Comparison of ENCODE assay signal across 1 cellular context in the genomic region with DNA sequence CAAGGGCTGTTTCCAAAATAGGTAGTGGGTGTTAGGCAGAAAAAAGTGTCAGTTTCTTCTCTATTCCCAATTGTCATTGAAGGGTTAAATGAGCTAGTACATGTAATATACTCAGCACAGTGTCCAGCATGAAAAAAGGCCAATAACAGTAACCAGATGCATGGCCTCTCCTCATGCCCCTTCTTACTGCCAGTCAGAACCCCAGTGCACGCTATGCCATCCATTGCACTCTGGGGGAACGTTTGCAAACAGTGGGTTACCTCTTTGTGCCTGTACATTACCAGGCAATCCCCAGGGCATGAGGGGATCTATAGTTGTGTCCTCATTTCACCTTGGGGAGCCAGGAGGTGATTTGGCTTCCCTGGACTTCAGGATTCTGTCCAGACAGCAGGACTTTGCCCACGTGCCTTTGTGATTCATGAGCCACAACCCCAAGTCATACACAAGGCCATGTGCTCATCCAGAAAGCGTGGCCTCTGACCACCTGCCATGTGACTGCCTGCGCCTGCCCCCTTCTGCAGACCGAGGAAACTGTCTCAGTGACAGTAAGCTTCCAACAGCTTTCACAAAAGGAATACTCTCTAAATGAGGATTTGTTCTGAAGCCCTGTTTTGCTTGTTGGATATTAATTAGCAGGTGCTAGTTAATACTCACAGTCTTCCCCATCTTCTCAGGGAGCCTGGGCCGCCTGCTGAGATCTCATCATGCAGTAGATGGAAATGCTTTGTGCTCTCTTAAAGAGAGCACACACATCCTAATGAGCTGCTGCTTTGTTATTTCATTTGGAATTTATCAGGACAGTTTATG.
TF ChIP-seq lines count a peak whose summit lies in the region.

No MANE protein-coding gene starts in this region.

TF ChIP-seq in HepG2, 621 proteins besides CTCF, POLR2A, EP300 and RAD21 (continued from another document and continues in another):
- TF ChIP-seq USF2 (IDR thresholded peaks at IDR 0.05; ENCODE audit: low read depth, low read length) (peak; percentile 88), USF2 (CRISPR knock-in tag; IDR thresholded peaks at IDR 0.05; ENCODE audit: borderline replicate concordance) (peak; percentile 91; the same call in 1 of the 2 replicates), ZNF703 (CRISPR knock-in tag; IDR thresholded peaks at IDR 0.05; ENCODE audit: borderline replicate concordance) (peak; percentile 73; the same call in 1 of the 2 replicates), ZNF816 (CRISPR knock-in tag; IDR thresholded peaks at IDR 0.05; ENCODE audit: borderline replicate concordance) (peak; percentile 78; the same call in 1 of the 2 replicates), MAFF (IDR thresholded peaks at IDR 0.05; ENCODE audit: low read depth, low read length) (peak; percentile 20; the same call in 1 of the 2 replicates), PATZ1 (CRISPR knock-in tag; IDR thresholded peaks at IDR 0.05) (peak; percentile 53; the same call in 1 of the 2 replicates), SPEN (CRISPR knock-in tag; IDR thresholded peaks at IDR 0.05; ENCODE audit: low read depth) (peak; percentile 96), HDAC1 (CRISPR knock-in tag; IDR thresholded peaks at IDR 0.05) (peak; percentile 71; the same call in 1 of the 2 replicates), PLRG1 (conservative IDR thresholded peaks at IDR 0.05) (no peak), ZBTB38 (CRISPR knock-in tag; IDR thresholded peaks at IDR 0.05) (peak; percentile 97), STAT5B (CRISPR knock-in tag; IDR thresholded peaks at IDR 0.05) (0 out of 2 replicates have a peak, but pooled peaks have one; percentile 76), TAF1 (CRISPR knock-in tag; IDR thresholded peaks at IDR 0.05) (no peak), ZNF549 (CRISPR knock-in tag; IDR thresholded peaks at IDR 0.05) (no peak), SAP130 (CRISPR knock-in tag; IDR thresholded peaks at IDR 0.05; ENCODE audit: low read depth) (peak; percentile 97), ZBTB8A (CRISPR knock-in tag; IDR thresholded peaks at IDR 0.05; ENCODE audit: borderline replicate concordance, low read depth) (no peak), ZIK1 (CRISPR knock-in tag; IDR thresholded peaks at IDR 0.05; ENCODE audit: borderline replicate concordance, low read depth) (peak; percentile 98), RARA (CRISPR knock-in tag; IDR thresholded peaks at IDR 0.05) (peak; percentile 94), NFE2 (CRISPR knock-in tag; IDR thresholded peaks at IDR 0.05) (0 out of 2 replicates have a peak, but pooled peaks have one; percentile 39), GMEB2 (CRISPR knock-in tag; IDR thresholded peaks at IDR 0.05; ENCODE audit: low read depth) (no peak), ZNF737 (CRISPR knock-in tag; IDR thresholded peaks at IDR 0.05; ENCODE audit: borderline replicate concordance) (peak; percentile 98), SP2 (CRISPR knock-in tag; IDR thresholded peaks at IDR 0.05) (peak; percentile 37; the same call in 1 of the 2 replicates), ZBTB21 (CRISPR knock-in tag; IDR thresholded peaks at IDR 0.05) (0 out of 2 replicates have a peak, but pooled peaks have one; percentile 62), HMG20B (CRISPR knock-in tag; conservative IDR thresholded peaks at IDR 0.05) (no peak; the same call in 1 of the 2 replicates), ZZZ3 (CRISPR knock-in tag; IDR thresholded peaks at IDR 0.05; ENCODE audit: borderline replicate concordance) (peak; percentile 96), ZBTB7B (CRISPR knock-in tag; IDR thresholded peaks at IDR 0.05) (peak; percentile 64; the same call in 1 of the 2 replicates), ZNF468 (CRISPR knock-in tag; IDR thresholded peaks at IDR 0.05) (peak; percentile 90), ZFYVE20 (CRISPR knock-in tag; IDR thresholded peaks at IDR 0.05; ENCODE audit: borderline replicate concordance, low read depth) (peak; percentile 88), PAWR (CRISPR knock-in tag; IDR thresholded peaks at IDR 0.05; ENCODE audit: borderline replicate concordance) (no peak), ZNF260 (CRISPR knock-in tag; IDR thresholded peaks at IDR 0.05; ENCODE audit: borderline replicate concordance, low read depth) (no peak), SMARCE1 (IDR thresholded peaks at IDR 0.05; ENCODE audit: borderline replicate concordance) (no peak), THRA (CRISPR knock-in tag; IDR thresholded peaks at IDR 0.05; ENCODE audit: borderline replicate concordance) (peak; percentile 99), SMAD1 (CRISPR knock-in tag; IDR thresholded peaks at IDR 0.05; ENCODE audit: borderline replicate concordance, low read depth) (peak; percentile 88; the same call in 1 of the 2 replicates), ZNF263 (CRISPR knock-in tag; IDR thresholded peaks at IDR 0.05) (peak; percentile 85), SALL2 (CRISPR knock-in tag; IDR thresholded peaks at IDR 0.05) (peak; percentile 66; the same call in 1 of the 2 replicates), ZNF660 (CRISPR knock-in tag; IDR thresholded peaks at IDR 0.05; ENCODE audit: borderline replicate concordance, low read depth) (peak; percentile 96; the same call in 1 of the 2 replicates), ZNF878 (CRISPR knock-in tag; IDR thresholded peaks at IDR 0.05) (peak; percentile 100), NCOA1 (CRISPR knock-in tag; IDR thresholded peaks at IDR 0.05) (no peak), ZNF431 (CRISPR knock-in tag; IDR thresholded peaks at IDR 0.05; ENCODE audit: borderline replicate concordance, low read depth) (peak; percentile 100), ZNF451 (CRISPR knock-in tag; IDR thresholded peaks at IDR 0.05) (peak; percentile 98), IRX3 (CRISPR knock-in tag; IDR thresholded peaks at IDR 0.05; ENCODE audit: borderline replicate concordance, low read depth) (peak; percentile 70; the same call in 1 of the 2 replicates), CEBPG (CRISPR knock-in tag; IDR thresholded peaks at IDR 0.05) (peak; percentile 67; the same call in 1 of the 2 replicates), PAX8 (CRISPR knock-in tag; IDR thresholded peaks at IDR 0.05; ENCODE audit: borderline replicate concordance) (peak; percentile 60; the same call in 1 of the 2 replicates), ZNF296 (CRISPR knock-in tag; conservative IDR thresholded peaks at IDR 0.05) (peak; percentile 87), ZNF709 (CRISPR knock-in tag; IDR thresholded peaks at IDR 0.05) (peak; percentile 99)
- TF ChIP-seq, protein P1, sequence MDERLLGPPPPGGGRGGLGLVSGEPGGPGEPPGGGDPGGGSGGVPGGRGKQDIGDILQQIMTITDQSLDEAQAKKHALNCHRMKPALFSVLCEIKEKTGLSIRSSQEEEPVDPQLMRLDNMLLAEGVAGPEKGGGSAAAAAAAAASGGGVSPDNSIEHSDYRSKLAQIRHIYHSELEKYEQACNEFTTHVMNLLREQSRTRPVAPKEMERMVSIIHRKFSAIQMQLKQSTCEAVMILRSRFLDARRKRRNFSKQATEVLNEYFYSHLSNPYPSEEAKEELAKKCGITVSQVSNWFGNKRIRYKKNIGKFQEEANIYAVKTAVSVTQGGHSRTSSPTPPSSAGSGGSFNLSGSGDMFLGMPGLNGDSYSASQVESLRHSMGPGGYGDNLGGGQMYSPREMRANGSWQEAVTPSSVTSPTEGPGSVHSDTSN (CRISPR knock-in tag; IDR thresholded peaks at IDR 0.05): 0 out of 2 replicates have a peak, but pooled peaks have one; percentile 9
- TF ChIP-seq, protein P2, sequence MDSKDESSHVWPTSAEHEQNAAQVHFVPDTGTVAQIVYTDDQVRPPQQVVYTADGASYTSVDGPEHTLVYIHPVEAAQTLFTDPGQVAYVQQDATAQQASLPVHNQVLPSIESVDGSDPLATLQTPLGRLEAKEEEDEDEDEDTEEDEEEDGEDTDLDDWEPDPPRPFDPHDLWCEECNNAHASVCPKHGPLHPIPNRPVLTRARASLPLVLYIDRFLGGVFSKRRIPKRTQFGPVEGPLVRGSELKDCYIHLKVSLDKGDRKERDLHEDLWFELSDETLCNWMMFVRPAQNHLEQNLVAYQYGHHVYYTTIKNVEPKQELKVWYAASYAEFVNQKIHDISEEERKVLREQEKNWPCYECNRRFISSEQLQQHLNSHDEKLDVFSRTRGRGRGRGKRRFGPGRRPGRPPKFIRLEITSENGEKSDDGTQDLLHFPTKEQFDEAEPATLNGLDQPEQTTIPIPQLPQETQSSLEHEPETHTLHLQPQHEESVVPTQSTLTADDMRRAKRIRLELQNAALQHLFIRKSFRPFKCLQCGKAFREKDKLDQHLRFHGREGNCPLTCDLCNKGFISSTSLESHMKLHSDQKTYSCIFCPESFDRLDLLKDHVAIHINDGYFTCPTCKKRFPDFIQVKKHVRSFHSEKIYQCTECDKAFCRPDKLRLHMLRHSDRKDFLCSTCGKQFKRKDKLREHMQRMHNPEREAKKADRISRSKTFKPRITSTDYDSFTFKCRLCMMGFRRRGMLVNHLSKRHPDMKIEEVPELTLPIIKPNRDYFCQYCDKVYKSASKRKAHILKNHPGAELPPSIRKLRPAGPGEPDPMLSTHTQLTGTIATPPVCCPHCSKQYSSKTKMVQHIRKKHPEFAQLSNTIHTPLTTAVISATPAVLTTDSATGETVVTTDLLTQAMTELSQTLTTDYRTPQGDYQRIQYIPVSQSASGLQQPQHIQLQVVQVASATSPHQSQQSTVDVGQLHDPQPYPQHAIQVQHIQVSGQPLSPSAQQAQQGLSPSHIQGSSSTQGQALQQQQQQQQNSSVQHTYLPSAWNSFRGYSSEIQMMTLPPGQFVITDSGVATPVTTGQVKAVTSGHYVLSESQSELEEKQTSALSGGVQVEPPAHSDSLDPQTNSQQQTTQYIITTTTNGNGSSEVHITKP (CRISPR knock-in tag; IDR thresholded peaks at IDR 0.05; ENCODE audit: low read depth): peak; percentile 48; the same call in 1 of the 2 replicates
- TF ChIP-seq, protein P3, sequence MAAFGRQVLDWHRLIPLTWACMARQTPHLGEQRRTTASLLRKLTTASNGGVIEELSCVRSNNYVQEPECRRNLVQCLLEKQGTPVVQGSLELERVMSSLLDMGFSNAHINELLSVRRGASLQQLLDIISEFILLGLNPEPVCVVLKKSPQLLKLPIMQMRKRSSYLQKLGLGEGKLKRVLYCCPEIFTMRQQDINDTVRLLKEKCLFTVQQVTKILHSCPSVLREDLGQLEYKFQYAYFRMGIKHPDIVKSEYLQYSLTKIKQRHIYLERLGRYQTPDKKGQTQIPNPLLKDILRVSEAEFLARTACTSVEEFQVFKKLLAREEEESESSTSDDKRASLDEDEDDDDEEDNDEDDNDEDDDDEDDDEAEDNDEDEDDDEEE (CRISPR knock-in tag; IDR thresholded peaks at IDR 0.05): peak; percentile 99
- TF ChIP-seq, protein P4, sequence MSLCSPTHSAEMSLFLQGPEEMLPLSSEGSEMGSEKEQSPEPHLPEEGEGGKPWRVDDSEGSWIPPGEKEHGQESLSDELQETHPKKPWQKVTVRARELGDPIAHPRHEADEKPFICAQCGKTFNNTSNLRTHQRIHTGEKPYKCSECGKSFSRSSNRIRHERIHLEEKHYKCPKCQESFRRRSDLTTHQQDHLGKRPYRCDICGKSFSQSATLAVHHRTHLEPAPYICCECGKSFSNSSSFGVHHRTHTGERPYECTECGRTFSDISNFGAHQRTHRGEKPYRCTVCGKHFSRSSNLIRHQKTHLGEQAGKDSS (CRISPR knock-in tag; IDR thresholded peaks at IDR 0.05; ENCODE audit: borderline replicate concordance, low read depth): peak; percentile 97
- TF ChIP-seq, protein P5, sequence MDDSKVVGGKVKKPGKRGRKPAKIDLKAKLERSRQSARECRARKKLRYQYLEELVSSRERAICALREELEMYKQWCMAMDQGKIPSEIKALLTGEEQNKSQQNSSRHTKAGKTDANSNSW (CRISPR knock-in tag; IDR thresholded peaks at IDR 0.05; ENCODE audit: borderline replicate concordance): peak; percentile 98
